1 cellular context compared by ENCODE assay signal in the genomic region with DNA sequence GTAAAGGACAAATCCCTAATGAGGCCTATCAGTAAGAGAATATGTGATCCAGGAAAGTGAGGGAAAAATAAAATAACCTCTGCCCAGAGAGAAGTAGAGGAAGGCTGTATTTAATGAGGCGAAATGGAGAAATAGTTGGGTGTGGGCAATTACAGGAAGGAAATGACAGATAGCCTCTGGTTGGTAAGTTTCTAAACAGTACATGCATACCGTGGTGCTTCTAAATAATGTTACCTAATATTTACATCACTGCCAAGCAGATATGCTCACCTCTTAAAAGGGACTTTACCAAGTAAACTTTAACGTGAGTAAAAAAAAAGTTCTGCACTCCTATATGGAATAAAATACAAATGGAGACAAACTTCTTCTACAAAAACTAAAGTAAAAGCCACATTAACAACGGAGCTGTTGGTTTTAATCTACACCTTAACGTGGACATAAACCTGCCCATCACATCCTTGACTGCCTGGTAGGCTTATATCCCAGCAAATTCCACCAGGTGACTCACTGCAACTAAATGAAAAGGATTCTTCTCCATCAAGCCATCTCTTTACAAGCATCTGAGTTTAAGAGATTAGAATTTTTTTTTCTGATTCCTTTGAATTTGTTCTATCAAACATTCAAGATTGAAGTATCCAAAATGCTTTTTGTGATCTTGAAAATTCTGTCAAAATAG.
TF ChIP-seq lines count a peak whose summit lies in the region.

No MANE protein-coding gene starts in this region.

TF ChIP-seq in GM12878, 131 proteins besides CTCF, POLR2A, EP300 and RAD21:
- TF ChIP-seq, protein P1, sequence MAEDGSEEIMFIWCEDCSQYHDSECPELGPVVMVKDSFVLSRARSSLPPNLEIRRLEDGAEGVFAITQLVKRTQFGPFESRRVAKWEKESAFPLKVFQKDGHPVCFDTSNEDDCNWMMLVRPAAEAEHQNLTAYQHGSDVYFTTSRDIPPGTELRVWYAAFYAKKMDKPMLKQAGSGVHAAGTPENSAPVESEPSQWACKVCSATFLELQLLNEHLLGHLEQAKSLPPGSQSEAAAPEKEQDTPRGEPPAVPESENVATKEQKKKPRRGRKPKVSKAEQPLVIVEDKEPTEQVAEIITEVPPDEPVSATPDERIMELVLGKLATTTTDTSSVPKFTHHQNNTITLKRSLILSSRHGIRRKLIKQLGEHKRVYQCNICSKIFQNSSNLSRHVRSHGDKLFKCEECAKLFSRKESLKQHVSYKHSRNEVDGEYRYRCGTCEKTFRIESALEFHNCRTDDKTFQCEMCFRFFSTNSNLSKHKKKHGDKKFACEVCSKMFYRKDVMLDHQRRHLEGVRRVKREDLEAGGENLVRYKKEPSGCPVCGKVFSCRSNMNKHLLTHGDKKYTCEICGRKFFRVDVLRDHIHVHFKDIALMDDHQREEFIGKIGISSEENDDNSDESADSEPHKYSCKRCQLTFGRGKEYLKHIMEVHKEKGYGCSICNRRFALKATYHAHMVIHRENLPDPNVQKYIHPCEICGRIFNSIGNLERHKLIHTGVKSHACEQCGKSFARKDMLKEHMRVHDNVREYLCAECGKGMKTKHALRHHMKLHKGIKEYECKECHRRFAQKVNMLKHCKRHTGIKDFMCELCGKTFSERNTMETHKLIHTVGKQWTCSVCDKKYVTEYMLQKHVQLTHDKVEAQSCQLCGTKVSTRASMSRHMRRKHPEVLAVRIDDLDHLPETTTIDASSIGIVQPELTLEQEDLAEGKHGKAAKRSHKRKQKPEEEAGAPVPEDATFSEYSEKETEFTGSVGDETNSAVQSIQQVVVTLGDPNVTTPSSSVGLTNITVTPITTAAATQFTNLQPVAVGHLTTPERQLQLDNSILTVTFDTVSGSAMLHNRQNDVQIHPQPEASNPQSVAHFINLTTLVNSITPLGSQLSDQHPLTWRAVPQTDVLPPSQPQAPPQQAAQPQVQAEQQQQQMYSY (CRISPR knock-in tag; IDR thresholded peaks at IDR 0.05) = no peak
- TF ChIP-seq HDAC6 (IDR thresholded peaks at IDR 0.05; ENCODE audit: unreplicated experiment) (no peak), SUPT20H (IDR thresholded peaks at IDR 0.05; ENCODE audit: borderline replicate concordance, control insufficient read depth, low read depth, low read length) (no peak), DPF2 (IDR thresholded peaks at IDR 0.05) (no peak), NR2F1 (conservative IDR thresholded peaks at IDR 0.05) (no peak), SREBF2 (IDR thresholded peaks at IDR 0.05; ENCODE audit: low read length) (no peak), SIX5 (IDR thresholded peaks at IDR 0.05; ENCODE audit: low read depth, low read length, severe bottlenecking) (no peak), RUNX3 (IDR thresholded peaks at IDR 0.05; ENCODE audit: low read length) (no peak)
- TF ChIP-seq, protein P2, sequence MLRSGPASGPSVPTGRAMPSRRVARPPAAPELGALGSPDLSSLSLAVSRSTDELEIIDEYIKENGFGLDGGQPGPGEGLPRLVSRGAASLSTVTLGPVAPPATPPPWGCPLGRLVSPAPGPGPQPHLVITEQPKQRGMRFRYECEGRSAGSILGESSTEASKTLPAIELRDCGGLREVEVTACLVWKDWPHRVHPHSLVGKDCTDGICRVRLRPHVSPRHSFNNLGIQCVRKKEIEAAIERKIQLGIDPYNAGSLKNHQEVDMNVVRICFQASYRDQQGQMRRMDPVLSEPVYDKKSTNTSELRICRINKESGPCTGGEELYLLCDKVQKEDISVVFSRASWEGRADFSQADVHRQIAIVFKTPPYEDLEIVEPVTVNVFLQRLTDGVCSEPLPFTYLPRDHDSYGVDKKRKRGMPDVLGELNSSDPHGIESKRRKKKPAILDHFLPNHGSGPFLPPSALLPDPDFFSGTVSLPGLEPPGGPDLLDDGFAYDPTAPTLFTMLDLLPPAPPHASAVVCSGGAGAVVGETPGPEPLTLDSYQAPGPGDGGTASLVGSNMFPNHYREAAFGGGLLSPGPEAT (IDR thresholded peaks at IDR 0.05; ENCODE audit: low read depth) = no peak
TF ChIP-seq in GM12878: peak in this region for 0.
